18 cellular contexts compared by ENCODE assay signal in the genomic region with DNA sequence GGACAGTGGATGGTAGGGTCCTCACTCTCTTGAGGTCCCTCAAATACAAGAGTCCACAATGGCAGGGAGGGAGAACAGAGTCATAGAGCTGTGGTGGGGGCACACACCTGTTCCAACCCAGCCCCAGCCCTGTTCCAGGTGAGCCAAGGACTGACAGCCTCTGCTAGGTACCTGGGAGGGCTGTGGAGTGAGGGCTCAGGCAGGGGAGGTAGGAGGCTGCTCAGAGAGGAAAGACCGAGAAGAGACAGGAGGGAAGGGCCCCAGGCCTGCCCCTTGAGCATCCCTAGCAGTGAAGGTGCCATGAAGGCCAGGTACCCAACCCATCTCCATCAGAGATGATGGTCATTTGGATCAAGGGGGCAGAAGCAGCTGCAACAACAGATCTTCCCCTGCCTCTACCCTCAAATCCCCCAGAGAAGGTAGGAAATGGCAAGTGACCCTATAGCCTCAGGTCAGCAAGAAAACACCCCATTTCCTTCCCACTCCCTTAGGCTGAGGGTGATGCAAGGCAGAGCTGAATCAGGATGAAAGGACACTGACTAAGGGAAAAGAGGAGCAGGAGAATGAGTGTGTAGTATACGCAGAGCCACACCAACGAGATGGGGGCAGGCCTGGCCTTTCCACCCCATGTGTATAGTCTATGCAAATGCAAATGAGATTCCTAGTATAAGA. TPM values are rescaled to one million over a fixed set of nuclear protein-coding genes. Genes with fewer than 3 reads are reported as not detected.
"Had no signal": no experiment of that assay in that cellular context is flagged by ENCODE, and none has a peak within 500 bp of the region (broad histone marks: within the 10 kb centered on the region; RNA-seq: fewer than 3 reads in every experiment).

No MANE protein-coding gene starts in this region.

- ATAC-seq: activated T-helper 17 cell treated with anti-CD3 and anti-CD28 coated beads, Interleukin-2, amount 50 U/mL, for 72 hours; esophagus mucosa; lower lobe of right lung; pancreas; T-cell had no signal

- H3K4me3 Mint-ChIP-seq: activated naive CD4-positive, alpha-beta T cell treated with anti-CD3 and anti-CD28 coated beads for 36 hours; activated T-helper 17 cell treated with anti-CD3 and anti-CD28 coated beads, Interleukin-2, amount 50 U/mL, for 72 hours; mesothelial cell of epicardium; T-cell had no signal

- H3K27me3 ChIP-seq: adrenal gland, pancreas had no signal

- H3K36me3 Mint-ChIP-seq: T-cell had no signal

- H3K9me2 ChIP-seq: SK-N-SH had no signal

- H3K9ac ChIP-seq: SK-N-SH had no signal

- H3K4me3 ChIP-seq: adrenal gland, lower lobe of right lung, pancreas, skin epidermis had no signal

- H3K9me3 ChIP-seq: adrenal gland, lower lobe of right lung, pancreas, SK-N-SH had no signal

- H3K36me3 ChIP-seq: adrenal gland, lower lobe of right lung, pancreas had no signal

- H3K27ac Mint-ChIP-seq: activated naive CD4-positive, alpha-beta T cell treated with anti-CD3 and anti-CD28 coated beads for 36 hours; activated T-helper 17 cell treated with anti-CD3 and anti-CD28 coated beads, Interleukin-2, amount 50 U/mL, for 72 hours; mesothelial cell of epicardium; T-cell had no signal

- H3K9me3 Mint-ChIP-seq: activated naive CD4-positive, alpha-beta T cell treated with anti-CD3 and anti-CD28 coated beads for 36 hours; activated T-helper 17 cell treated with anti-CD3 and anti-CD28 coated beads, Interleukin-2, amount 50 U/mL, for 72 hours; mesothelial cell of epicardium; T-cell had no signal

- H3K4me1 ChIP-seq: pancreas had no signal

- DNase-seq: activated CD4-positive, alpha-beta T cell treated with anti-CD3 and anti-CD28 coated beads, Interleukin-2, amount 50 U/mL, for 48 hours; activated naive CD4-positive, alpha-beta T cell treated with anti-CD3 and anti-CD28 coated beads for 36 hours; adrenal gland; caudate nucleus; hippocampal formation; kidney glomerular epithelial cell; lower lobe of right lung; pancreas; SK-N-SH; stimulated activated CD4-positive, alpha-beta T cell treated with anti-CD3 and anti-CD28 coated beads, Interleukin-4, amount 100 ng/mL, for 24 hours; T-cell; T-helper 9 cell had no signal

- H3K4me1 Mint-ChIP-seq: activated T-helper 17 cell treated with anti-CD3 and anti-CD28 coated beads, Interleukin-2, amount 50 U/mL, for 72 hours had no signal

- H3K4me2 ChIP-seq: SK-N-SH had no signal

- H3K27ac ChIP-seq: adrenal gland, lower lobe of right lung, pancreas, skin epidermis, VCaP had no signal

RNA-seq across cellular contexts. Expression of gene CD300LG, which starts 28.6 kb away (rescaled TPM):
- total RNA-seq: activated naive CD4-positive, alpha-beta T cell treated with anti-CD3 and anti-CD28 coated beads for 36 hours; activated T-helper 17 cell treated with anti-CD3 and anti-CD28 coated beads, Interleukin-2, amount 50 U/mL, for 72 hours; mesothelial cell of epicardium; renal cortical epithelial cell; T-cell had no signal
- polyA plus RNA-seq: SK-N-SH had no signal
